Comparison of ENCODE assay signal across 13 cellular contexts in the genomic region with DNA sequence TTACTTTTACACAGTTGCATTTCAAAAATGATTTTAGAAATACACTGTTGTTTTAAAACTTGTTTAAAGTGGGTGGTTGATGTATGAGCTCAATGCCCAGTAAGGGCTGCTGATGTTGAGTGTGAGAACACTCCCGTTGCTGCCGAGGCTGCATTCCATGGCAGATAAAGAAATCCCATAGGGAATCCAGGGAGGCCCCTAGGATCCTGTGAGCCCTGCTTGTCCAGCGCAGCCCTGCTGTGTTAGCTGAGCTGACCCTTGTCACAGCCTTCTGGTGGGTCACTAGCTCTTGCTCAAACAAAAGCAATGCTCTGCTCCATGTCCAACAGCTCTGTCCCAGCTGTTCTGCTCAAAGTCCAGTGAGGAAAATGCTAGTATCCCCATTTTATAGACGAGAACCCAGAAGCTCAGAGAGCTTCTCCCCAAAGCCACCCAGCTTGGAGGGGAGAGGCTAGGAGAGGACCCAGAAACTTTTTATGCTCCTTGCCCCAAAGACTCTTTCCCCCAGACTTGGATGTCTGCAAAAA. TPM values are rescaled to one million over a fixed set of nuclear protein-coding genes. Genes with fewer than 3 reads are reported as not detected.
DNase-seq lines count a peak whose midpoint lies in the region; ATAC-seq and TF ChIP-seq lines count a peak whose summit lies in the region.
"Had no signal": no experiment of that assay in that cellular context is flagged by ENCODE, and none has a peak within 500 bp of the region (broad histone marks: within the 10 kb centered on the region; RNA-seq: fewer than 3 reads in every experiment).

No MANE protein-coding gene starts in this region.

- WGBS in SK-N-SH (ENCODE audit: low lambda C conversion rate), result 43% methylated on average over 4 of the region's 4 CpGs
- 16 to 23% (median 17%) methylated on average over 4 of the region's 4 CpGs for WGBS in ovary, 3 donors

- peak overlapping the region; percentile 81 for H3K9ac ChIP-seq in SK-N-SH

- no peak overlapping the region for H2AFZ ChIP-seq in SK-N-SH (ENCODE audit: low read depth)

- peak; percentile 64 for DNase-seq in Daoy (ENCODE audit: low read depth)
- DNase-seq in SK-N-SH, result no peak
- peak; percentile 57 for DNase-seq in Right ventricle myocardium superior
- DNase-seq in ovary, result peak in 1 of 5 donors; percentile 30
- DNase-seq in DMS79 (lab: John Stamatoyannopoulos, UW), result no peak
- DNase-seq in activated naive CD4-positive, alpha-beta T cell treated with Interleukin-2 at 50 U/mL for 16 hours, result no peak
- DNase-seq in DMS 273 treated with DMSO at 0.1 percent for 48 hours (lab: John Stamatoyannopoulos, UW), result no peak
- DNase-seq: stimulated activated CD4-positive, alpha-beta T cell treated with anti-CD3 and anti-CD28 coated beads, Interleukin-12 subunit alpha, Interleukin-12 subunit beta, amount 100 ng/mL, for 4 hours had no signal

- POLR2A ChIA-PET in SK-N-SH (lab: Yijun Ruan, JAX), result interaction anchor here (0.7 kb wide), 1 partner anchor 9 kb away, joined by 5 read pairs; no protein-coding TSS in a partner anchor

- H3K9me2 ChIP-seq in SK-N-SH, result no peaks in the 10 kb centered on the region

- H3K36me3 ChIP-seq in SK-N-SH (replicated peaks in 1 of 2; ENCODE audit: control insufficient read depth in 1 of 2, insufficient read depth in 2 of 2, low read length in 1 of 2) (no peaks in the 10 kb centered on the region), ovary (no peaks in the 10 kb centered on the region)
- H3K36me3 ChIP-seq: Peyer's patch had no signal

- H3K27ac ChIP-seq in SK-N-SH (ENCODE audit: low read depth in 2 of 2, low read length in 1 of 2) (peak overlapping the region; percentile 80 to 100), ovary (peak overlapping the region; percentile 28 to 78)

- no peak for TF ChIP-seq EP300 in SK-N-SH (IDR thresholded peaks at IDR 0.05; ENCODE audit: borderline replicate concordance in 1 of 2, low read depth in 1 of 2, low read length in 1 of 2)
- no peak for TF ChIP-seq EP300 in ovary (IDR thresholded peaks at IDR 0.05)

- peak overlapping the region; percentile 76 for H3K4me2 ChIP-seq in SK-N-SH

- H3F3A ChIP-seq in SK-N-SH (replicated peaks; ENCODE audit: insufficient read depth), result peaks cover 75% of the 10 kb centered on the region

- TF ChIP-seq CTCF in SK-N-SH (IDR thresholded peaks at IDR 0.05) (no peak), ovary (IDR thresholded peaks at IDR 0.05) (no peak)

- no peak for TF ChIP-seq POLR2A in ovary (IDR thresholded peaks at IDR 0.05)

- CTCF ChIA-PET in SK-N-SH (lab: Yijun Ruan, JAX), result interaction anchor here (0.9 to 25.6 kb wide), 4 partner anchors 14 to 67 kb away, joined by 3 to 2150 read pairs (median 99); a partner anchor contains a TSS

- H4K20me1 ChIP-seq in SK-N-SH (ENCODE audit: insufficient read depth), result no peaks in the 10 kb centered on the region; the same call in 1 of the 2 replicates

- ATAC-seq in Right ventricle myocardium superior (ENCODE audit: poor library complexity), result peak; percentile 37
- no peak for ATAC-seq in GM19395 (IDR thresholded peaks at IDR 0.05; ENCODE audit: unreplicated experiment)

- no peaks in the 10 kb centered on the region for H3K79me2 ChIP-seq in SK-N-SH (ENCODE audit: insufficient read depth)

- peak overlapping the region; percentile 30 to 58; a peak in 3 of 4 replicates for H3K4me3 ChIP-seq in SK-N-SH (ENCODE audit: low read depth in 2 of 2, low read length in 1 of 2)
- no peak overlapping the region for H3K4me3 ChIP-seq in ovary
- H3K4me3 ChIP-seq: Peyer's patch had no signal

- no peaks in the 10 kb centered on the region for H3K27me3 ChIP-seq in SK-N-SH (ENCODE audit: insufficient read depth)
- H3K27me3 ChIP-seq in ovary, result no peaks in the 10 kb centered on the region
- H3K27me3 ChIP-seq: Peyer's patch had no signal

- peaks cover 7 to 68% of the 10 kb centered on the region in 2 experiments for H3K4me1 ChIP-seq in SK-N-SH (ENCODE audit: control insufficient read depth in 1 of 2, insufficient read depth in 2 of 2, low read depth in 1 of 2, low read length in 1 of 2)
- peaks cover 16% of the 10 kb centered on the region for H3K4me1 ChIP-seq in ovary (ENCODE audit: insufficient read depth)

- TF ChIP-seq RAD21 in SK-N-SH (IDR thresholded peaks at IDR 0.05; ENCODE audit: low read length), result no peak

- intact Hi-C loops in Right ventricle myocardium superior (cut with DNase I), result no loop called here
- intact Hi-C loops in ovary (cut with DNase I), result loop anchor here in 1 of 4 donors (5.0 kb wide), 1 partner anchor 37 kb away; no protein-coding TSS in a partner anchor

- H3K9me3 ChIP-seq in SK-N-SH (no peaks in the 10 kb centered on the region), ovary (no peaks in the 10 kb centered on the region)
- H3K9me3 ChIP-seq: Peyer's patch had no signal

TF ChIP-seq in SK-N-SH, 30 proteins besides CTCF, POLR2A, EP300 and RAD21 (continues in another document):
- no peak for TF ChIP-seq NRF1 (IDR thresholded peaks at IDR 0.05; ENCODE audit: low read depth, low read length)
- TF ChIP-seq, protein P1, sequence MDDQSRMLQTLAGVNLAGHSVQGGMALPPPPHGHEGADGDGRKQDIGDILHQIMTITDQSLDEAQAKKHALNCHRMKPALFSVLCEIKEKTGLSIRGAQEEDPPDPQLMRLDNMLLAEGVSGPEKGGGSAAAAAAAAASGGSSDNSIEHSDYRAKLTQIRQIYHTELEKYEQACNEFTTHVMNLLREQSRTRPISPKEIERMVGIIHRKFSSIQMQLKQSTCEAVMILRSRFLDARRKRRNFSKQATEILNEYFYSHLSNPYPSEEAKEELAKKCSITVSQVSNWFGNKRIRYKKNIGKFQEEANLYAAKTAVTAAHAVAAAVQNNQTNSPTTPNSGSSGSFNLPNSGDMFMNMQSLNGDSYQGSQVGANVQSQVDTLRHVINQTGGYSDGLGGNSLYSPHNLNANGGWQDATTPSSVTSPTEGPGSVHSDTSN (IDR thresholded peaks at IDR 0.05), result no peak
- TF ChIP-seq, protein P2, sequence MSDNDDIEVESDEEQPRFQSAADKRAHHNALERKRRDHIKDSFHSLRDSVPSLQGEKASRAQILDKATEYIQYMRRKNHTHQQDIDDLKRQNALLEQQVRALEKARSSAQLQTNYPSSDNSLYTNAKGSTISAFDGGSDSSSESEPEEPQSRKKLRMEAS (IDR thresholded peaks at IDR 0.05; ENCODE audit: low read depth), result no peak
- no peak for TF ChIP-seq FOXM1 (IDR thresholded peaks at IDR 0.05; ENCODE audit: low read depth)
- no peak for TF ChIP-seq FOXJ3 (CRISPR knock-in tag; IDR thresholded peaks at IDR 0.05)
- no peak for TF ChIP-seq SMC3 (IDR thresholded peaks at IDR 0.05; ENCODE audit: low read depth, low read length)
- TF ChIP-seq, protein P3, sequence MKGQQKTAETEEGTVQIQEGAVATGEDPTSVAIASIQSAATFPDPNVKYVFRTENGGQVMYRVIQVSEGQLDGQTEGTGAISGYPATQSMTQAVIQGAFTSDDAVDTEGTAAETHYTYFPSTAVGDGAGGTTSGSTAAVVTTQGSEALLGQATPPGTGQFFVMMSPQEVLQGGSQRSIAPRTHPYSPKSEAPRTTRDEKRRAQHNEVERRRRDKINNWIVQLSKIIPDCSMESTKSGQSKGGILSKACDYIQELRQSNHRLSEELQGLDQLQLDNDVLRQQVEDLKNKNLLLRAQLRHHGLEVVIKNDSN (IDR thresholded peaks at IDR 0.05; ENCODE audit: borderline replicate concordance, low read depth), result no peak
- no peak for TF ChIP-seq RCOR1 (IDR thresholded peaks at IDR 0.05; ENCODE audit: low read length)
- no peak for TF ChIP-seq SIN3A (IDR thresholded peaks at IDR 0.05; ENCODE audit: borderline replicate concordance, low read depth, low read length)
- TF ChIP-seq, protein P4, sequence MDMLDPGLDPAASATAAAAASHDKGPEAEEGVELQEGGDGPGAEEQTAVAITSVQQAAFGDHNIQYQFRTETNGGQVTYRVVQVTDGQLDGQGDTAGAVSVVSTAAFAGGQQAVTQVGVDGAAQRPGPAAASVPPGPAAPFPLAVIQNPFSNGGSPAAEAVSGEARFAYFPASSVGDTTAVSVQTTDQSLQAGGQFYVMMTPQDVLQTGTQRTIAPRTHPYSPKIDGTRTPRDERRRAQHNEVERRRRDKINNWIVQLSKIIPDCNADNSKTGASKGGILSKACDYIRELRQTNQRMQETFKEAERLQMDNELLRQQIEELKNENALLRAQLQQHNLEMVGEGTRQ (IDR thresholded peaks at IDR 0.05; ENCODE audit: borderline replicate concordance, low read depth, low read length), result no peak
- TF ChIP-seq TCF12 (IDR thresholded peaks at IDR 0.05), result no peak
- TF ChIP-seq, protein P5, sequence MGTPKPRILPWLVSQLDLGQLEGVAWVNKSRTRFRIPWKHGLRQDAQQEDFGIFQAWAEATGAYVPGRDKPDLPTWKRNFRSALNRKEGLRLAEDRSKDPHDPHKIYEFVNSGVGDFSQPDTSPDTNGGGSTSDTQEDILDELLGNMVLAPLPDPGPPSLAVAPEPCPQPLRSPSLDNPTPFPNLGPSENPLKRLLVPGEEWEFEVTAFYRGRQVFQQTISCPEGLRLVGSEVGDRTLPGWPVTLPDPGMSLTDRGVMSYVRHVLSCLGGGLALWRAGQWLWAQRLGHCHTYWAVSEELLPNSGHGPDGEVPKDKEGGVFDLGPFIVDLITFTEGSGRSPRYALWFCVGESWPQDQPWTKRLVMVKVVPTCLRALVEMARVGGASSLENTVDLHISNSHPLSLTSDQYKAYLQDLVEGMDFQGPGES (IDR thresholded peaks at IDR 0.05; ENCODE audit: low read depth, low read length), result no peak
- no peak for TF ChIP-seq ELF1 (IDR thresholded peaks at IDR 0.05)
- no peak for TF ChIP-seq YY1 (IDR thresholded peaks at IDR 0.05; ENCODE audit: low read depth)

RNA-seq across cellular contexts. Expression of a gene that starts 18.6 kb away (rescaled TPM):
- total RNA-seq in Daoy (2014; rRNA removed; shearing (Covaris generic)), result 288 and 336 TPM in 2 replicates
- polyA plus RNA-seq in SK-N-SH (2012; rRNA removed) (265 and 1,461 TPM in 2 replicates), ovary (100 to 1,000 TPM; 260 to 321 TPM)
- 757 and 1,045 TPM in 2 replicates for polyA plus RNA-seq in SK-N-SH (2012; cell fraction: cytosol; rRNA removed)
- polyA plus RNA-seq in SK-N-SH (2012; cell fraction: nucleus; rRNA removed), result 2,732 and 4,628 TPM in 2 replicates
- total RNA-seq in Right ventricle myocardium superior (28.1 TPM), ovary (1,000 to 10,000 TPM in 1 of 7 donors, 100 to 1,000 TPM in 5, 10 to 100 TPM in 1; 71.2 to 1,087 (median 550) TPM)

RNA-seq across cellular contexts. Expression of a gene that starts 54.2 kb away (rescaled TPM):
- total RNA-seq in Daoy (2014; rRNA removed; shearing (Covaris generic)), result 0.51 and 1.3 TPM in 2 replicates
- polyA plus RNA-seq in SK-N-SH (2012; rRNA removed), result 0.29 TPM in 1 of 2 replicates, not detected in the other
- 0.04 and 0.07 TPM in 2 replicates for polyA plus RNA-seq in SK-N-SH (2012; cell fraction: cytosol; rRNA removed)
- 0.11 and 0.15 TPM in 2 replicates for polyA plus RNA-seq in SK-N-SH (2012; cell fraction: nucleus; rRNA removed)
- total RNA-seq in Right ventricle myocardium superior, result 135 TPM
- total RNA-seq in ovary, result 1 to 10 TPM in 5 of 7 donors, under 1 TPM in 2; 0.48 to 3.4 (median 1.2) TPM
- polyA plus RNA-seq in ovary, result 1 to 10 TPM; 2.2 to 3.4 TPM
- total RNA-seq: activated CD8-positive, alpha-beta memory T cell treated with anti-CD3 and anti-CD28 coated beads for 36 hours; Calu3; cerebellum had no signal

RNA-seq across cellular contexts. Expression of a gene that starts 54.3 kb away (rescaled TPM):
- 1.7 and 6.7 TPM in 2 replicates for total RNA-seq in Daoy (2014; rRNA removed; shearing (Covaris generic))
- polyA plus RNA-seq in SK-N-SH (2012; rRNA removed), result 0.28 and 0.46 TPM in 2 replicates
- 0.06 and 0.16 TPM in 2 replicates for polyA plus RNA-seq in SK-N-SH (2012; cell fraction: cytosol; rRNA removed)
- 0.15 and 0.20 TPM in 2 replicates for polyA plus RNA-seq in SK-N-SH (2012; cell fraction: nucleus; rRNA removed)
- total RNA-seq in Right ventricle myocardium superior, result not detected
- 1 to 10 TPM in 6 of 7 donors, under 1 TPM in 1; 0.34 to 3.5 (median 1.6) TPM for total RNA-seq in ovary
- polyA plus RNA-seq in ovary, result 1 to 10 TPM in 1 of 2 donors, under 1 TPM in 1; 0.32 to 2.5 TPM
- total RNA-seq: activated CD8-positive, alpha-beta memory T cell treated with anti-CD3 and anti-CD28 coated beads for 36 hours; cerebellum had no signal

Comparison
In these comparisons a context has a peak if more than half of its experiments do, and no peak if none do; other contexts are left out.
1. DNase-seq: peak in Daoy (single experiment) and Right ventricle myocardium superior (single experiment); none in SK-N-SH (single experiment), DMS79 (single experiment), activated naive CD4-positive, alpha-beta T cell treated with Interleukin-2 at 50 U/mL for 16 hours (single experiment) and DMS 273 treated with DMSO at 0.1 percent for 48 hours (single experiment).
2. RNA of a gene that starts 54.2 kb away (total RNA-seq): 135 TPM in Right ventricle myocardium superior (single experiment); 0.51 to 1.3 TPM in Daoy and 0.48 to 3.4 TPM in ovary; every median in the first group is over 10 times any median in the second.